8 cellular contexts compared by ENCODE assay signal in the genomic region with DNA sequence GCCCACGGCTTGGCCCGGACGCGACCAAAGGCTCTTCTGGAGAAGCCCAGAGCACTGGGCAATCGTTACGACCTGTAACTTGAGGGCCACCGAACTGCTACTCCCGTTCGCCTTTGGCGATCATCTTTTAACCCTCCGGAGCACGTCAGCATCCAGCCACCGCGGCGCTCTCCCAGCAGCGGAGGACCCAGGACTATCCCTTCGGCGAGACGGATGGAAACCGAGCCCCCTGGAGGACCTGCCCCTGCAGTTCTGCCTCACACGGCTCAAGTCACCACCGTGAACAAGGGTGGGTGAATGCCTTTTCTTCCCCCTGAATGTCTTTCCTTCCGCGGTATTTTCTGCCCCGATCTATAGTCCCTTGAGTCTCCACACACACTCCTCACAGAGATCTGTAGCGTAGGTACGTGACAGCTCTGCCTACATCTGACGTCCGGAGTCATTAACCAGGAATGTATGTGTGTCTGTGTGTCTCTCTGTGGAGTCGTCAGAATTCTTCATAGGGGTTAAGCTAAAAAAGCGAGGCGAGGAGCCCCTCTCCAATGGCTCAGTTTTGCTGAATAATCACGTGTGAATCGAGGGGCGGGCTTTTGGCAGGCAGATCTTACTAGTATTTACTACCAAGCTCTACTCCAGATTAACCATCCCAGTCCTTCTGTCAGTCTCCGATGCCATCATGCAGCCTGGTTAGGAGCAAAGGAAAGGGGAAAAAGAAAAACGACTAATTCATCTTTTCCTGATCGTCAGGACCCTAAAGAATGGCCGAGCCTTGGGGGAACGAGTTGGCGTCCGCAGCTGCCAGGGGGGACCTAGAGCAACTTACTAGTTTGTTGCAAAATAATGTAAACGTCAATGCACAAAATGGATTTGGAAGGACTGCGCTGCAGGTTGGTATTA. TPM values are rescaled to one million over a fixed set of nuclear protein-coding genes. Genes with fewer than 3 reads are reported as not detected.
DNase-seq lines count a peak whose midpoint lies in the region; ATAC-seq and TF ChIP-seq lines count a peak whose summit lies in the region.

TSS of gene CDKN2C (plus strand) at position 635 of the 897 bp plus-strand sequence. CDS start at position 759, 124 bp downstream.

- peak within 1 kb of the TSS; percentile 54 for H3K4me3 ChIP-seq in RWPE2 (ENCODE audit: severe bottlenecking)
- peak within 1 kb of the TSS; percentile 63 for H3K4me3 ChIP-seq in neuron (ENCODE audit: low read length)
- H3K4me3 ChIP-seq in aorta (ENCODE audit: low read length in 2 of 2) = peak within 1 kb of the TSS; percentile 75 to 83

- H3K9me3 ChIP-seq in RWPE2 (ENCODE audit: severe bottlenecking) (no peaks in the 10 kb centered on the region), neuron (ENCODE audit: low read length) (no peaks in the 10 kb centered on the region), aorta (ENCODE audit: control insufficient read depth, low read length) (no peaks in the 10 kb centered on the region)

- no peaks in the 10 kb centered on the region for H3K36me3 ChIP-seq in RWPE2 (ENCODE audit: low read depth)
- no peaks in the 10 kb centered on the region for H3K36me3 ChIP-seq in neuron (ENCODE audit: insufficient read depth, low read length)
- no peaks in the 10 kb centered on the region for H3K36me3 ChIP-seq in aorta (ENCODE audit: control insufficient read depth in 1 of 2, insufficient read depth in 2 of 2, low read length in 1 of 2)

- H3K4me1 ChIP-seq in RWPE2 (ENCODE audit: insufficient read depth, poor library complexity, severe bottlenecking) = peaks cover 5% of the 10 kb centered on the region
- H3K4me1 ChIP-seq in neuron (ENCODE audit: insufficient read depth, low read length) = peaks cover 20% of the 10 kb centered on the region
- H3K4me1 ChIP-seq in aorta (ENCODE audit: control insufficient read depth in 1 of 2, insufficient read depth in 2 of 2, low read length in 2 of 2) = peaks cover 0 to 2% of the 10 kb centered on the region in 2 donors

- no peak for TF ChIP-seq CTCF in RWPE2 (IDR thresholded peaks at IDR 0.05; ENCODE audit: poor library complexity, severe bottlenecking)

- intact Hi-C loops in aorta (cut with DNase I) = loop anchor here in 1 of 2 donors (10.0 kb wide), 1 partner anchor 195 kb away; no protein-coding TSS in a partner anchor

- WGBS in aorta, 2 donors = 0% methylated on average over 44 of the region's 44 CpGs

- H3K27ac ChIP-seq in RWPE2 (ENCODE audit: poor library complexity, severe bottlenecking) (peak within 1 kb of the TSS; percentile 74), aorta (ENCODE audit: low read depth in 1 of 2, low read length in 2 of 2) (peak within 1 kb of the TSS; percentile 16 to 71)

- H2AFZ ChIP-seq in neuron (ENCODE audit: low read depth, low read length) = peak within 1 kb of the TSS; percentile 82

- DNase-seq in GM03348 (ENCODE audit: low spot score) (peak; percentile 77), HCEC 1CT (peak; percentile 79), M059J (ENCODE audit: low read depth) (peak; percentile 97), RWPE2 (ENCODE audit: low spot score) (no peak), foreskin melanocyte (peak; percentile 83), aorta (peak; percentile 87 to 88)
- DNase-seq in activated naive CD4-positive, alpha-beta T cell treated with anti-CD3 and anti-CD28 coated beads, Interleukin-2, amount 50 U/mL, for 16 hours = peak; percentile 45

- ATAC-seq in RWPE2 (ENCODE audit: low read depth) (peak; percentile 61), aorta (ENCODE audit: low FRiP score) (peak; percentile 75)

- H3K27me3 ChIP-seq in RWPE2 (ENCODE audit: insufficient read depth, poor library complexity, severe bottlenecking) (no peaks in the 10 kb centered on the region), neuron (ENCODE audit: insufficient read depth, low read length) (no peaks in the 10 kb centered on the region), aorta (ENCODE audit: control insufficient read depth in 1 of 2, insufficient read depth in 2 of 2, low read length in 1 of 2) (no peaks in the 10 kb centered on the region)

RNA-seq across cellular contexts. Expression of gene CDKN2C, which starts in this region (rescaled TPM):
- 187 and 243 TPM in 2 replicates for total RNA-seq in M059J (2014; rRNA removed; shearing (Covaris generic))
- total RNA-seq in aorta = 10 to 100 TPM in 1 of 2 donors, 1 to 10 TPM in 1; 8.8 to 11.8 TPM
- polyA plus RNA-seq in aorta = 10 to 100 TPM; 22.7 to 43.5 TPM

Comparison
In these comparisons a context has a peak if more than half of its experiments do, and no peak if none do; other contexts are left out.
1. RNA of gene CDKN2C (total RNA-seq): 187 to 243 TPM in M059J; 8.8 to 11.8 TPM in aorta; every median in the first group is over 10 times any median in the second.
2. Peak in every context shown above with its lines, with median percentiles within 50 percentile points of each other: H3K4me3 ChIP-seq.